In the genomic region with DNA sequence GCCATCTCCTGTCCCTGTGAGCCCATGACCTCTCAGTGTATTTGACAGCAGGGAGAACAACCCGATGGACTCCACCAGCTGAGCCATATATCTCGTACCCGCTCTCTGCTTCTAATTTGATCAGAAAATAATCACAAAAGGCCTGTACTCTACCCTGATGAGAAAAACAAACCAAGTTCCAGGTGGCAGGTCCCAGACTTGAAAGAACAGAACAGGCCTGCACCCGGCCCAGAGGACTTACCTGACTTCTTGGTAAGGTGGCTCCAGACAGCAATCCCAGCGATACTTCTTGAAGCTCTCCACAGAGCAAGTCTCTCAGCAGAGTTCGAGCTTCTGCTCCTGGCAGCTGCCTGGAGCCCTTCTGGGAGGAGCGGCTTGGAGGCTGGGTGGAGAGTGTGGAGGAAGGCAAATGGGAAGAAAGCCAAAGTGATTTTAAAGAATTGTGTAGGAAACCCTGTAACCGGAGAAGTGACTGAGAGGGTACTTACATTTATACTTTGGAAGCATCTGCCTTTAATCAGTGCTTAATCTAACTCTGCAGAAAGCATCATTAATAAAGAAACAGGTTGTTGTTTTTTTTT, we compare ENCODE assay signal across 13 cellular contexts.
"Had no signal": no experiment of that assay in that cellular context is flagged by ENCODE, and none has a peak within 500 bp of the region (broad histone marks: within the 10 kb centered on the region; RNA-seq: fewer than 3 reads in every experiment).

No MANE protein-coding gene starts in this region.

- H3K4me3 Mint-ChIP-seq: activated CD4-positive, alpha-beta memory T cell treated with anti-CD3 and anti-CD28 coated beads, Interleukin-2, amount 10 ng/mL, durations not matched to agents 7 days and 5 days; activated naive CD8-positive, alpha-beta T cell; mesothelial cell of epicardium had no signal

- H3K36me3 Mint-ChIP-seq: activated naive CD8-positive, alpha-beta T cell; mesothelial cell of epicardium had no signal

- H3K4me1 Mint-ChIP-seq: activated CD4-positive, alpha-beta memory T cell treated with anti-CD3 and anti-CD28 coated beads, Interleukin-2, amount 10 ng/mL, durations not matched to agents 7 days and 5 days had no signal

- DNase-seq: activated CD8-positive, alpha-beta memory T cell treated with anti-CD3 and anti-CD28 coated beads, Interleukin-2, amount 50 U/mL, for 4 hours; activated gamma-delta T cell; cortex of kidney; effector memory CD4-positive, alpha-beta T cell; gastrocnemius medialis; lower lobe of right lung; psoas muscle; stimulated activated CD4-positive, alpha-beta T cell treated with anti-CD3 and anti-CD28 coated beads, Interleukin-1b, Interleukin-23, amount 100 ng/mL, for 48 hours; T1000 had no signal

- H3K4me3 ChIP-seq: gastrocnemius medialis, heart left ventricle, lower lobe of right lung, psoas muscle had no signal

- H3K9me3 Mint-ChIP-seq: activated CD4-positive, alpha-beta memory T cell treated with anti-CD3 and anti-CD28 coated beads, Interleukin-2, amount 10 ng/mL, durations not matched to agents 7 days and 5 days; mesothelial cell of epicardium had no signal

- H3K27ac ChIP-seq: gastrocnemius medialis, heart left ventricle, lower lobe of right lung, psoas muscle had no signal

- H3K27me3 ChIP-seq: gastrocnemius medialis, heart left ventricle had no signal

- H3K9me3 ChIP-seq: gastrocnemius medialis, heart left ventricle, lower lobe of right lung, psoas muscle had no signal

- H3K27ac Mint-ChIP-seq: activated CD4-positive, alpha-beta memory T cell treated with anti-CD3 and anti-CD28 coated beads, Interleukin-2, amount 10 ng/mL, durations not matched to agents 7 days and 5 days; activated naive CD8-positive, alpha-beta T cell had no signal

- ATAC-seq: gastrocnemius medialis, psoas muscle had no signal

- H3K36me3 ChIP-seq: gastrocnemius medialis, heart left ventricle, lower lobe of right lung had no signal

- H3K4me1 ChIP-seq: gastrocnemius medialis, lower lobe of right lung, psoas muscle had no signal
